8 cellular contexts compared by ENCODE assay signal in the genomic region with DNA sequence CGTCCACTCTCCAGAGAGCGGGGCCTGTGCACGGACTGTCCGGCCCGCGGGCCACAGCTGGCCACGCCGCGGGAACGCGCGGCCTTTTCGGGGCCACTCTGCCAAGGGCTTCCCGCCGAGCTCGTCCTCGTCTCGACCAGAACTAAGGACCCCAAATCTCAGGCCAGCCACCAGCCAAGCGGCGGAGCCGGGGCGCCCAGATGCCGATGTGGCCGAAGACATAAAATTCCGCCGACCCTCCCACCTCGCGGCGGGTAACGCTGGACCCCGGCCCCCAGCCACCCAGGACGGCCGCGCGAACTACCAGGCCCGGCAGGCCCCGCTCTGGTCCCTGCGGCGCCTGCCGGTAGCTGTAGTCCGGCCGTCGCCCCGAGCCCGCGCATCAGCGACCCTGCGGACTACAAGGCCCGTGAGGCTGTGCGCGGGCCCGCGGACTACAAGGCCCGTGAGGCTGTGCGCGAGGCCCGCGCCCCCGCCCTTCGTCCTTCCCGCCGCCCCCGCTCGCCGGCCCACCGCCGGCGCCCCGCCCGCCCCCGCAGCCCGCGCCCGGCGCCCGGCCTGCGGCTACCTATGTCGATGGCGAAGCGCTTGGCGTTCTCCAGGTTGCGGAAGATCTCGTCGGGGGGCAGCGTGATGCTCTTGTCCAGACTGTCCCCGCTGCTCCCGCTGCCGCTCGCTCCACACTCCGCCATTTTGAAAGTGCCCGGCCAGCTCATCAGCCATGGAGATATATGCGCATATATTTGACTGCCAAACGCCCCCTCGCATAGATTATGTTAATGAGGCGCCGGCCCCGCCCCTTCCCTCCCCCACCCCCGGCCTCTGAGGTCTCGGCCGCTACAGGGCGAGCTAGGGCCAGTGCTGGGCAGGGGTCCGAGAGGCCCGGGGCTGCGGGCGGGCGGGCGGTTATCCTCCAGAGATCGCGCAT. TPM values are rescaled to one million over a fixed set of nuclear protein-coding genes. Genes with fewer than 3 reads are reported as not detected.
DNase-seq lines count a peak whose midpoint lies in the region; ATAC-seq and TF ChIP-seq lines count a peak whose summit lies in the region.

Gene PANK4, minus strand, starts transcription at position 701 of the 928 bp plus-strand sequence. Its CDS starts 9 bp downstream, at position 692.

- 0% methylated on average over 9 of the region's 109 CpGs for WGBS in right lobe of liver (ENCODE audit: insufficient coverage, low coverage, low lambda C conversion rate, missing lambda C conversion rate)

- H3K27me3 ChIP-seq in BE2C = no peaks in the 10 kb centered on the region
- H3K27me3 ChIP-seq in right lobe of liver = no peaks in the 10 kb centered on the region

- TF ChIP-seq CTCF in BE2C (IDR thresholded peaks at IDR 0.05; ENCODE audit: low read depth, low read length) (no peak), right lobe of liver (IDR thresholded peaks at IDR 0.05) (peak in 1 of 4 donors; percentile 18)

- H3K36me3 ChIP-seq in BE2C = no peaks in the 10 kb centered on the region
- peaks cover 0 to 5% (median 0%) of the 10 kb centered on the region in 4 donors for H3K36me3 ChIP-seq in right lobe of liver

- H3K9me3 ChIP-seq in BE2C = no peaks in the 10 kb centered on the region
- no peaks in the 10 kb centered on the region for H3K9me3 ChIP-seq in right lobe of liver

- peak within 1 kb of the TSS; percentile 53 to 80 (median 55) for H3K27ac ChIP-seq in right lobe of liver

- peaks cover 13% of the 10 kb centered on the region; the same call in 1 of the 2 replicates for H3K4me1 ChIP-seq in BE2C
- peaks cover 0 to 84% (median 43%) of the 10 kb centered on the region in 4 donors for H3K4me1 ChIP-seq in right lobe of liver

- intact Hi-C loops in right lobe of liver (cut with DNase I) = no loop called here

- peak; percentile 50 for TF ChIP-seq POLR2A in right lobe of liver (IDR thresholded peaks at IDR 0.05)

- peak; percentile 82 for ATAC-seq in GM19043 (IDR thresholded peaks at IDR 0.05; ENCODE audit: low read depth, unreplicated experiment)
- ATAC-seq in HG03354 (IDR thresholded peaks at IDR 0.05; ENCODE audit: poor library complexity, severe bottlenecking, unreplicated experiment) = peak; percentile 87
- ATAC-seq in right lobe of liver = peak; percentile 74 to 84 (median 78)

- peak within 1 kb of the TSS; percentile 77 for H3K4me3 ChIP-seq in BE2C (ENCODE audit: low read depth, low read length)
- H3K4me3 ChIP-seq in right lobe of liver = peak within 1 kb of the TSS; percentile 76 to 99 (median 80)

- peak; percentile 89 for DNase-seq in BE2C
- peak; percentile 93 for DNase-seq in NCI-H748 (lab: John Stamatoyannopoulos, UW; ENCODE audit: unreplicated experiment)
- peak; percentile 81 to 84 for DNase-seq in activated CD4-positive, alpha-beta T cell treated with anti-CD3 and anti-CD28 coated beads, Interleukin-2, amount 50 U/mL, for 4 hours
- DNase-seq in dermis blood vessel endothelial cell = peak; percentile 98
- DNase-seq in right lobe of liver = peak; percentile 95 to 96 (median 95)
- DNase-seq in stimulated activated CD4-positive, alpha-beta T cell treated with anti-CD3 and anti-CD28 coated beads, Interleukin-4, amount 100 ng/mL, for 24 hours = peak; percentile 89

RNA-seq across cellular contexts. Expression of gene PANK4, which starts in this region (rescaled TPM):
- polyA plus RNA-seq in BE2C (2012; ENCODE audit: insufficient read depth, insufficient read length, low read depth) = 39.2 TPM
- total RNA-seq in dermis blood vessel endothelial cell (21.5 and 24.7 TPM in 2 replicates), right lobe of liver (10 to 100 TPM in 5 of 6 experiments, 1 to 10 TPM in 1; 9.6 to 18.9 (median 13.4) TPM)

Comparison
In these comparisons a context has a peak if more than half of its experiments do, and no peak if none do; other contexts are left out.
1. Peak in every context shown above with its lines: DNase-seq, ATAC-seq, H3K4me3 ChIP-seq and H3K27ac ChIP-seq.